ENCODE assay signal across 10 cellular contexts in the genomic region with DNA sequence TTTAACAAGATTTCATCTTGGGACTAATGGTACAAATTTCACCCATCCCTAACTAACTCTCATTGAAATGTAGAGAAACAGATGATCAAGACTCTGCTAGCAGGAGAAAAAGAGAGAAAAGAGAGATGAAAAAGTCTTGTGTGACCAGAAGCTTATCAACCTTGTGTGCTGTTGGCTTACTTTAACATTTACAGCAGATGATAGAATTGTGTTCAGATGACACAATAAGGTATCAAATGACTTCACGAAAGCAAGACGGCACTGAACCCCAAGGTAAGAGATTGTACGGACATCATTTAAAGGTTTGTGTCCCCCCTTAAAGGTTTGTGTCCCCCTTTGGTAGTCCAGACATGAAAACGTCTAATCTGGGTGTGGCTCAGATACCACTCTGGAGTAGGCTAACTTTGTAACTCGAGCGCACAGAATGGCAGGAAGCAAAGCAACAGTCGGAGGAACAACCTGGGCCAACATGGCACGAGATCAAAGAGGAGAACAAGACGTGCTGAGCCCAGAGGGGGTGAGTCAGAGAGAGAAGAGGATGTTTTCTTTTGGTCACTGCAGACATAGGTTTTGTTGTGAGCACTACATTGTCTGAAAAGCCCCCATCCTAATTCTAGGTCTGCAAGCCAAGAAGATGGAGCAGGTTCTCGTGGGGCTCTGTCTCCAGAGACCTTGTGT. TPM values are rescaled to one million over a fixed set of nuclear protein-coding genes. Genes with fewer than 3 reads are reported as not detected.
DNase-seq lines count a peak whose midpoint lies in the region; ATAC-seq and TF ChIP-seq lines count a peak whose summit lies in the region.
"Had no signal": no experiment of that assay in that cellular context is flagged by ENCODE, and none has a peak within 500 bp of the region (broad histone marks: within the 10 kb centered on the region; RNA-seq: fewer than 3 reads in every experiment).

No MANE protein-coding gene starts in this region.

- intact Hi-C loops in activated naive CD4-positive, alpha-beta T cell treated with anti-CD3 and anti-CD28 coated beads for 36 hours (cut with micrococcal nuclease): no loop called here

- H3K4me1 Mint-ChIP-seq in activated naive CD4-positive, alpha-beta T cell treated with anti-CD3 and anti-CD28 coated beads for 36 hours (ENCODE audit: low read depth): peaks cover 12% of the 10 kb centered on the region
- H3K4me1 Mint-ChIP-seq in activated T-cell treated with anti-CD3 and anti-CD28 coated beads, Interleukin-2, amount 50 U/mL, for 72 hours (ENCODE audit: low read depth): peaks cover 10% of the 10 kb centered on the region

- H3K9me3 Mint-ChIP-seq in activated naive CD4-positive, alpha-beta T cell treated with anti-CD3 and anti-CD28 coated beads for 36 hours: no peaks in the 10 kb centered on the region
- H3K9me3 Mint-ChIP-seq in activated T-cell treated with anti-CD3 and anti-CD28 coated beads, Interleukin-2, amount 50 U/mL, for 72 hours: no peaks in the 10 kb centered on the region

- DNase-seq in activated naive CD4-positive, alpha-beta T cell treated with anti-CD3 and anti-CD28 coated beads for 36 hours: peak; percentile 24
- DNase-seq in activated naive CD4-positive, alpha-beta T cell treated with anti-CD3 and anti-CD28 coated beads, Interleukin-2, amount 50 U/mL, for 16 hours: no peak
- peak; percentile 46 to 52 for DNase-seq in activated T-cell treated with anti-CD3 and anti-CD28 coated beads, Interleukin-2, amount 50 U/mL, for 72 hours
- DNase-seq in glomerular endothelial cell (ENCODE audit: extremely low read depth, low read depth, low spot score): peak; percentile 74
- peak in 1 of 2 donors; percentile 32 for DNase-seq in upper lobe of left lung
- DNase-seq in SIG-M5 (lab: John Stamatoyannopoulos, UW): no peak
- DNase-seq in NCI-H128 (lab: John Stamatoyannopoulos, UW; ENCODE audit: unreplicated experiment): no peak
- no peak for DNase-seq in NCI-H510A treated with DMSO at 0.1 percent for 48 hours (lab: John Stamatoyannopoulos, UW)
- DNase-seq: NCI-H510A, testis had no signal

- peaks cover 0 to 15% (median 3%) of the 10 kb centered on the region in 4 donors for H3K4me1 ChIP-seq in upper lobe of left lung
- H3K4me1 ChIP-seq: testis had no signal

- H3K4me3 Mint-ChIP-seq in activated naive CD4-positive, alpha-beta T cell treated with anti-CD3 and anti-CD28 coated beads for 36 hours: no peak overlapping the region
- peak overlapping the region in 1 of 2 donors; percentile 50 for H3K4me3 Mint-ChIP-seq in activated T-cell treated with anti-CD3 and anti-CD28 coated beads, Interleukin-2, amount 50 U/mL, for 72 hours

- no peak overlapping the region for H3K4me3 ChIP-seq in upper lobe of left lung
- H3K4me3 ChIP-seq: testis had no signal

- H3K36me3 Mint-ChIP-seq in activated naive CD4-positive, alpha-beta T cell treated with anti-CD3 and anti-CD28 coated beads for 36 hours (ENCODE audit: low read depth): no peaks in the 10 kb centered on the region
- no peaks in the 10 kb centered on the region for H3K36me3 Mint-ChIP-seq in activated T-cell treated with anti-CD3 and anti-CD28 coated beads, Interleukin-2, amount 50 U/mL, for 72 hours (ENCODE audit: insufficient read depth in 2 of 2)

- TF ChIP-seq EP300 in upper lobe of left lung (IDR thresholded peaks at IDR 0.05): peak; percentile 57 to 99 (median 82)

- no peak for TF ChIP-seq CTCF in upper lobe of left lung (IDR thresholded peaks at IDR 0.05)

- peak overlapping the region; percentile 16 to 66 (median 57) for H3K27ac ChIP-seq in upper lobe of left lung
- H3K27ac ChIP-seq: testis had no signal

- ATAC-seq in activated T-cell treated with anti-CD3 and anti-CD28 coated beads, Interleukin-2, amount 50 U/mL, for 72 hours (replicated peaks in 1 of 2): peak; percentile 90 to 97
- ATAC-seq in upper lobe of left lung (ENCODE audit: low FRiP score in 2 of 2): peak in 1 of 2 donors; percentile 61

- WGBS in upper lobe of left lung, 2 donors: 43 to 45% methylated on average over 10 of the region's 10 CpGs

- CTCF ChIA-PET in activated naive CD4-positive, alpha-beta T cell treated with anti-CD3 and anti-CD28 coated beads for 36 hours (lab: Charles Lee): interaction anchor here (1.7 kb wide), 1 partner anchor 347 kb away, joined by 4 read pairs; no protein-coding TSS in a partner anchor

- H3K36me3 ChIP-seq in upper lobe of left lung: no peaks in the 10 kb centered on the region

- H3K27me3 Mint-ChIP-seq in activated naive CD4-positive, alpha-beta T cell treated with anti-CD3 and anti-CD28 coated beads for 36 hours (ENCODE audit: low read depth): no peaks in the 10 kb centered on the region
- no peaks in the 10 kb centered on the region for H3K27me3 Mint-ChIP-seq in activated T-cell treated with anti-CD3 and anti-CD28 coated beads, Interleukin-2, amount 50 U/mL, for 72 hours (ENCODE audit: low read depth)

- no peak overlapping the region for H3K27ac Mint-ChIP-seq in activated naive CD4-positive, alpha-beta T cell treated with anti-CD3 and anti-CD28 coated beads for 36 hours
- H3K27ac Mint-ChIP-seq in activated T-cell treated with anti-CD3 and anti-CD28 coated beads, Interleukin-2, amount 50 U/mL, for 72 hours: peak overlapping the region; percentile 45

- no peaks in the 10 kb centered on the region for H3K9me3 ChIP-seq in upper lobe of left lung
- H3K9me3 ChIP-seq: testis had no signal

- no peaks in the 10 kb centered on the region for H3K27me3 ChIP-seq in upper lobe of left lung
- H3K27me3 ChIP-seq: testis had no signal

- no peak for TF ChIP-seq POLR2A in upper lobe of left lung (IDR thresholded peaks at IDR 0.05)

RNA-seq across cellular contexts. Expression of a gene that starts 10.4 kb away (rescaled TPM):
- 10 to 100 TPM; 25.2 to 33.8 TPM for total RNA-seq in activated naive CD4-positive, alpha-beta T cell treated with anti-CD3 and anti-CD28 coated beads for 36 hours
- total RNA-seq in activated T-cell treated with anti-CD3 and anti-CD28 coated beads, Interleukin-2, amount 50 U/mL, for 72 hours: 10 to 100 TPM; 88.2 to 88.6 TPM
- 98.6 and 170 TPM in 2 replicates for total RNA-seq in glomerular endothelial cell
- total RNA-seq in upper lobe of left lung: 100 to 1,000 TPM in 2 of 6 donors, 10 to 100 TPM in 4; 58.6 to 159 (median 81.0) TPM

RNA-seq across cellular contexts. Expression of a gene that starts 46.1 kb away (rescaled TPM):
- 10 to 100 TPM; 26.0 to 28.3 TPM for total RNA-seq in activated naive CD4-positive, alpha-beta T cell treated with anti-CD3 and anti-CD28 coated beads for 36 hours
- total RNA-seq in activated T-cell treated with anti-CD3 and anti-CD28 coated beads, Interleukin-2, amount 50 U/mL, for 72 hours: 10 to 100 TPM; 30.1 to 37.5 TPM
- total RNA-seq in glomerular endothelial cell (19.1 and 43.8 TPM in 2 replicates), upper lobe of left lung (10 to 100 TPM; 18.7 to 49.2 (median 22.8) TPM)

Comparison
In these comparisons a context has a peak if more than half of its experiments do, and no peak if none do; other contexts are left out.
1. DNase-seq: peak in activated naive CD4-positive, alpha-beta T cell treated with anti-CD3 and anti-CD28 coated beads for 36 hours (single experiment), activated T-cell treated with anti-CD3 and anti-CD28 coated beads, Interleukin-2, amount 50 U/mL, for 72 hours (2 of 2) and glomerular endothelial cell (single experiment); none in activated naive CD4-positive, alpha-beta T cell treated with anti-CD3 and anti-CD28 coated beads, Interleukin-2, amount 50 U/mL, for 16 hours (single experiment), SIG-M5 (single experiment), NCI-H128 (single experiment) and NCI-H510A treated with DMSO at 0.1 percent for 48 hours (single experiment).